1 cellular context compared by ENCODE assay signal in genomic region chr11:62560566-62561103, GRCh38.
TF ChIP-seq lines count a peak whose summit lies in the region.

No MANE protein-coding gene starts in this region.

TF ChIP-seq in HepG2, 621 proteins besides CTCF, POLR2A, EP300 and RAD21 (continued from another document and continues in another):
- TF ChIP-seq LRRFIP1 (CRISPR knock-in tag; conservative IDR thresholded peaks at IDR 0.05): no peak
- 0 out of 2 replicates have a peak, but pooled peaks have one; percentile 43 for TF ChIP-seq IKZF5 (CRISPR knock-in tag; IDR thresholded peaks at IDR 0.05)
- peak; percentile 51; the same call in 1 of the 2 replicates for TF ChIP-seq ARNT2 (CRISPR knock-in tag; IDR thresholded peaks at IDR 0.05; ENCODE audit: low read depth)
- no peak for TF ChIP-seq ZBED4 (CRISPR knock-in tag; IDR thresholded peaks at IDR 0.05; ENCODE audit: borderline replicate concordance)
- no peak for TF ChIP-seq PAWR (CRISPR knock-in tag; IDR thresholded peaks at IDR 0.05; ENCODE audit: borderline replicate concordance)
- no peak for TF ChIP-seq ZNF780A (CRISPR knock-in tag; IDR thresholded peaks at IDR 0.05)
- TF ChIP-seq KLF15 (CRISPR knock-in tag; IDR thresholded peaks at IDR 0.05; ENCODE audit: borderline replicate concordance): no peak
- TF ChIP-seq IRF9 (CRISPR knock-in tag; IDR thresholded peaks at IDR 0.05; ENCODE audit: borderline replicate concordance): 0 out of 2 replicates have a peak, but pooled peaks have one; percentile 20
- TF ChIP-seq ATF1 (CRISPR knock-in tag; IDR thresholded peaks at IDR 0.05): no peak
- TF ChIP-seq HNF4A (CRISPR knock-in tag; IDR thresholded peaks at IDR 0.05): peak; percentile 52; the same call in 1 of the 2 replicates
- peak; percentile 42 for TF ChIP-seq FOXA3 (CRISPR knock-in tag; IDR thresholded peaks at IDR 0.05)
- no peak for TF ChIP-seq MBNL3 (CRISPR knock-in tag; conservative IDR thresholded peaks at IDR 0.05)
- TF ChIP-seq ZNF251 (CRISPR knock-in tag; IDR thresholded peaks at IDR 0.05): no peak
- TF ChIP-seq ZNF546 (CRISPR knock-in tag; conservative IDR thresholded peaks at IDR 0.05): no peak
- TF ChIP-seq ERF (CRISPR knock-in tag; IDR thresholded peaks at IDR 0.05): peak; percentile 51; the same call in 1 of the 2 replicates
- TF ChIP-seq PLRG1 (conservative IDR thresholded peaks at IDR 0.05): no peak
- TF ChIP-seq CHCHD3 (CRISPR knock-in tag; IDR thresholded peaks at IDR 0.05): no peak
- no peak for TF ChIP-seq GLMP (CRISPR knock-in tag; IDR thresholded peaks at IDR 0.05; ENCODE audit: borderline replicate concordance)
- TF ChIP-seq ARID4A (CRISPR knock-in tag; IDR thresholded peaks at IDR 0.05; ENCODE audit: borderline replicate concordance): peak; percentile 47; the same call in 1 of the 2 replicates
- TF ChIP-seq ZNF704 (CRISPR knock-in tag; IDR thresholded peaks at IDR 0.05; ENCODE audit: borderline replicate concordance): no peak
- peak; percentile 98 for TF ChIP-seq SMC3 (IDR thresholded peaks at IDR 0.05; ENCODE audit: low read length)
- no peak for TF ChIP-seq JUND (CRISPR knock-in tag; IDR thresholded peaks at IDR 0.05)
- no peak for TF ChIP-seq ZNF530 (CRISPR knock-in tag; IDR thresholded peaks at IDR 0.05; ENCODE audit: low read depth)
- TF ChIP-seq ZNF574 (CRISPR knock-in tag; IDR thresholded peaks at IDR 0.05): no peak; the same call in 1 of the 2 replicates
- TF ChIP-seq POGZ (CRISPR knock-in tag; IDR thresholded peaks at IDR 0.05): no peak
- TF ChIP-seq PATZ1 (CRISPR knock-in tag; IDR thresholded peaks at IDR 0.05): peak; percentile 87
- no peak for TF ChIP-seq ZNF296 (CRISPR knock-in tag; conservative IDR thresholded peaks at IDR 0.05)
- no peak for TF ChIP-seq SIN3B (IDR thresholded peaks at IDR 0.05; ENCODE audit: low read length)
- TF ChIP-seq ARNTL (CRISPR knock-in tag; IDR thresholded peaks at IDR 0.05): no peak
- no peak for TF ChIP-seq MNT (IDR thresholded peaks at IDR 0.05)
- TF ChIP-seq PLSCR1 (CRISPR knock-in tag; IDR thresholded peaks at IDR 0.05; ENCODE audit: borderline replicate concordance): no peak
- TF ChIP-seq ZNF30 (CRISPR knock-in tag; IDR thresholded peaks at IDR 0.05): no peak
- TF ChIP-seq PHF8 (CRISPR knock-in tag; IDR thresholded peaks at IDR 0.05): no peak
- peak; percentile 48; the same call in 1 of the 2 replicates for TF ChIP-seq HDAC2 (CRISPR knock-in tag; IDR thresholded peaks at IDR 0.05)
- no peak for TF ChIP-seq CREM (IDR thresholded peaks at IDR 0.05)
- no peak for TF ChIP-seq CREM (CRISPR knock-in tag; IDR thresholded peaks at IDR 0.05)
